Comparison of ENCODE assay signal across 8 cellular contexts in genomic region chr1:47333922-47334764, GRCh38. TPM values are rescaled to one million over a fixed set of nuclear protein-coding genes. Genes with fewer than 3 reads are reported as not detected.
DNase-seq lines count a peak whose midpoint lies in the region; ATAC-seq, FAIRE-seq and TF ChIP-seq lines count a peak whose summit lies in the region.

No MANE protein-coding gene starts in this region.

- TF ChIP-seq CTCF in PC-9 (conservative IDR thresholded peaks at IDR 0.05) (no peak; the same call in 1 of the 2 replicates), nephron (IDR thresholded peaks at IDR 0.05; ENCODE audit: unreplicated experiment in 3 of 3) (peak in 1 of 3 experiments; percentile 14)

- peaks cover 4% of the 10 kb centered on the region; the same call in 1 of the 2 replicates for H3K36me3 ChIP-seq in PC-9 (ENCODE audit: low read depth)

- no peaks in the 10 kb centered on the region for H3K9me3 Mint-ChIP-seq in activated T-helper 1 cell treated with anti-CD3 and anti-CD28 coated beads, Interleukin-12 subunit alpha, Interleukin-12 subunit beta, Interleukin-2, Interleukin-4 antibody, amounts not matched to agents 30 ng/mL and 10 ng/mL and 1 ng/mL, durations not matched to agents 14 hours and 24 hours and 36 hours
- no peaks in the 10 kb centered on the region for H3K9me3 Mint-ChIP-seq in nephron
- H3K9me3 Mint-ChIP-seq in stimulated activated naive CD8-positive, alpha-beta T cell treated with anti-CD3 and anti-CD28 coated beads, Interleukin-15, Interleukin-2, amounts not matched to agents 100 ng/mL and 50 ng/mL, for 24 hours, result no peaks in the 10 kb centered on the region

- BruUV-seq in PC-9 (replicated peaks; lab: Mats Ljungman, UMichigan), result no TSS peak

- H3K9me2 ChIP-seq in PC-9 (ENCODE audit: insufficient read depth), result no peaks in the 10 kb centered on the region

- POLR2A ChIA-PET in PC-9 (lab: Charles Lee; ENCODE audit: unreplicated experiment), result interaction anchor here (0.5 to 2.0 kb wide), 4 partner anchors 10 to 816 kb away, joined by 3 to 38 read pairs (median 4); partner anchors contain the start of gene STIL

- no peaks in the 10 kb centered on the region for H3K9me3 ChIP-seq in PC-9 (ENCODE audit: insufficient read depth, low read depth)

- no peaks in the 10 kb centered on the region for H3K27me3 ChIP-seq in PC-9 (ENCODE audit: insufficient read depth, low read depth)

- FAIRE-seq in HTR-8/SVneo (lab: Jason Lieb, UNC), result no peak

- intact Hi-C loops in PC-9 (cut with micrococcal nuclease; ENCODE audit: unreplicated experiment), result loop anchor here (1.0 to 10.0 kb wide), 2 partner anchors 20 to 719 kb away; partner anchors contain the start of genes MOB3C and STIL
- intact Hi-C loops in activated T-helper 1 cell treated with anti-CD3 and anti-CD28 coated beads, Interleukin-12 subunit alpha, Interleukin-12 subunit beta, Interleukin-2, Interleukin-4 antibody, amounts not matched to agents 30 ng/mL and 10 ng/mL and 1 ng/mL, durations not matched to agents 14 hours and 24 hours and 36 hours (cut with micrococcal nuclease), result loop anchor here (1.0 kb wide), 5 partner anchors 17 to 155 kb away; partner anchors contain the start of gene STIL

- H3K4me1 Mint-ChIP-seq in activated T-helper 1 cell treated with anti-CD3 and anti-CD28 coated beads, Interleukin-12 subunit alpha, Interleukin-12 subunit beta, Interleukin-2, Interleukin-4 antibody, amounts not matched to agents 30 ng/mL and 10 ng/mL and 1 ng/mL, durations not matched to agents 14 hours and 24 hours and 36 hours (ENCODE audit: low read depth), result peaks cover 19% of the 10 kb centered on the region
- peaks cover 13% of the 10 kb centered on the region for H3K4me1 Mint-ChIP-seq in nephron
- H3K4me1 Mint-ChIP-seq in stimulated activated naive CD8-positive, alpha-beta T cell treated with anti-CD3 and anti-CD28 coated beads, Interleukin-15, Interleukin-2, amounts not matched to agents 100 ng/mL and 50 ng/mL, for 24 hours (ENCODE audit: low read depth), result peaks cover 23% of the 10 kb centered on the region

- H3K4me1 ChIP-seq in PC-9 (replicated peaks; ENCODE audit: insufficient read depth), result peaks cover 30% of the 10 kb centered on the region

- peak overlapping the region; percentile 93 for H3K27ac ChIP-seq in PC-9

- no peak overlapping the region for H3K4me3 Mint-ChIP-seq in activated T-helper 1 cell treated with anti-CD3 and anti-CD28 coated beads, Interleukin-12 subunit alpha, Interleukin-12 subunit beta, Interleukin-2, Interleukin-4 antibody, amounts not matched to agents 30 ng/mL and 10 ng/mL and 1 ng/mL, durations not matched to agents 14 hours and 24 hours and 36 hours
- peak overlapping the region in 2 of 3 experiments; percentile 98 to 99 for H3K4me3 Mint-ChIP-seq in nephron
- no peak overlapping the region for H3K4me3 Mint-ChIP-seq in stimulated activated naive CD8-positive, alpha-beta T cell treated with anti-CD3 and anti-CD28 coated beads, Interleukin-15, Interleukin-2, amounts not matched to agents 100 ng/mL and 50 ng/mL, for 24 hours

- no peaks in the 10 kb centered on the region for H3K27me3 Mint-ChIP-seq in activated T-helper 1 cell treated with anti-CD3 and anti-CD28 coated beads, Interleukin-12 subunit alpha, Interleukin-12 subunit beta, Interleukin-2, Interleukin-4 antibody, amounts not matched to agents 30 ng/mL and 10 ng/mL and 1 ng/mL, durations not matched to agents 14 hours and 24 hours and 36 hours (ENCODE audit: insufficient read depth)
- H3K27me3 Mint-ChIP-seq in nephron (ENCODE audit: low read depth), result no peaks in the 10 kb centered on the region
- no peaks in the 10 kb centered on the region for H3K27me3 Mint-ChIP-seq in stimulated activated naive CD8-positive, alpha-beta T cell treated with anti-CD3 and anti-CD28 coated beads, Interleukin-15, Interleukin-2, amounts not matched to agents 100 ng/mL and 50 ng/mL, for 24 hours

- peaks cover 4% of the 10 kb centered on the region; the same call in 1 of the 2 replicates for H4K20me1 ChIP-seq in PC-9 (ENCODE audit: insufficient read depth)

- ATAC-seq in GM21390 (IDR thresholded peaks at IDR 0.05; ENCODE audit: unreplicated experiment), result peak; percentile 85

- peaks cover 36% of the 10 kb centered on the region for H3F3A ChIP-seq in PC-9 (ENCODE audit: insufficient read depth, low read depth)

- H3K36me3 Mint-ChIP-seq in activated T-helper 1 cell treated with anti-CD3 and anti-CD28 coated beads, Interleukin-12 subunit alpha, Interleukin-12 subunit beta, Interleukin-2, Interleukin-4 antibody, amounts not matched to agents 30 ng/mL and 10 ng/mL and 1 ng/mL, durations not matched to agents 14 hours and 24 hours and 36 hours (ENCODE audit: low read depth), result no peaks in the 10 kb centered on the region
- H3K36me3 Mint-ChIP-seq in nephron (ENCODE audit: low read depth), result peaks cover 7% of the 10 kb centered on the region
- no peaks in the 10 kb centered on the region for H3K36me3 Mint-ChIP-seq in stimulated activated naive CD8-positive, alpha-beta T cell treated with anti-CD3 and anti-CD28 coated beads, Interleukin-15, Interleukin-2, amounts not matched to agents 100 ng/mL and 50 ng/mL, for 24 hours (ENCODE audit: low read depth)

- H2AFZ ChIP-seq in PC-9, result peak overlapping the region; percentile 91

- peak overlapping the region; percentile 98 for H3K4me2 ChIP-seq in PC-9

- peak overlapping the region; percentile 97 for H3K27ac Mint-ChIP-seq in activated T-helper 1 cell treated with anti-CD3 and anti-CD28 coated beads, Interleukin-12 subunit alpha, Interleukin-12 subunit beta, Interleukin-2, Interleukin-4 antibody, amounts not matched to agents 30 ng/mL and 10 ng/mL and 1 ng/mL, durations not matched to agents 14 hours and 24 hours and 36 hours
- peak overlapping the region in 2 of 3 experiments; percentile 98 to 99 for H3K27ac Mint-ChIP-seq in nephron
- H3K27ac Mint-ChIP-seq in stimulated activated naive CD8-positive, alpha-beta T cell treated with anti-CD3 and anti-CD28 coated beads, Interleukin-15, Interleukin-2, amounts not matched to agents 100 ng/mL and 50 ng/mL, for 24 hours, result peak overlapping the region; percentile 98

- CTCF ChIA-PET in PC-9 (lab: Charles Lee), result interaction anchor here (0.5 to 1.9 kb wide), 5 partner anchors 20 to 392 kb away, joined by 3 to 10 read pairs (median 4); partner anchors contain the start of genes FOXD2 and STIL

- DNase-seq in DMS79 (lab: John Stamatoyannopoulos, UW), result peak; percentile 48
- peak; percentile 77 for DNase-seq in HTR-8/SVneo (ENCODE audit: insufficient read length, low spot score)
- peak; percentile 62 to 77 for DNase-seq in PC-9
- peak; percentile 73 for DNase-seq in activated T-helper 1 cell treated with anti-CD3 and anti-CD28 coated beads, Interleukin-12 subunit alpha, Interleukin-12 subunit beta, Interleukin-2, Interleukin-4 antibody, amounts not matched to agents 30 ng/mL and 10 ng/mL and 1 ng/mL, durations not matched to agents 14 hours and 24 hours and 36 hours (ENCODE audit: low spot score)
- DNase-seq in fibroblast of peridontal ligament (ENCODE audit: extremely low read depth), result peak; percentile 65

- peak overlapping the region; percentile 96 for H3K4me3 ChIP-seq in PC-9

- peaks cover 46% of the 10 kb centered on the region for H3K79me2 ChIP-seq in PC-9 (ENCODE audit: low read depth)

RNA-seq across cellular contexts. Expression of gene CMPK1, which starts 0.6 kb away (rescaled TPM):
- total RNA-seq in PC-9 (2021), result 119 and 122 TPM in 2 replicates
- total RNA-seq in activated T-helper 1 cell treated with anti-CD3 and anti-CD28 coated beads, Interleukin-12 subunit alpha, Interleukin-12 subunit beta, Interleukin-2, Interleukin-4 antibody, amounts not matched to agents 30 ng/mL and 10 ng/mL and 1 ng/mL, durations not matched to agents 14 hours and 24 hours and 36 hours, result 98.2 and 100.0 TPM in 2 replicates

RNA-seq across cellular contexts. Expression of gene STIL, which starts 20.2 kb away (rescaled TPM):
- 35.8 and 37.0 TPM in 2 replicates for total RNA-seq in PC-9 (2021)
- 25.8 and 26.3 TPM in 2 replicates for total RNA-seq in activated T-helper 1 cell treated with anti-CD3 and anti-CD28 coated beads, Interleukin-12 subunit alpha, Interleukin-12 subunit beta, Interleukin-2, Interleukin-4 antibody, amounts not matched to agents 30 ng/mL and 10 ng/mL and 1 ng/mL, durations not matched to agents 14 hours and 24 hours and 36 hours

Comparison
In these comparisons a context has a peak if more than half of its experiments do, and no peak if none do; other contexts are left out.
1. Peak in every context shown above with its lines: DNase-seq, ATAC-seq, H3K4me3 ChIP-seq and H3K27ac ChIP-seq.
2. H3K4me3 Mint-ChIP-seq: peak in nephron (2 of 3); none in activated T-helper 1 cell treated with anti-CD3 and anti-CD28 coated beads, Interleukin-12 subunit alpha, Interleukin-12 subunit beta, Interleukin-2, Interleukin-4 antibody, amounts not matched to agents 30 ng/mL and 10 ng/mL and 1 ng/mL, durations not matched to agents 14 hours and 24 hours and 36 hours (single experiment) and stimulated activated naive CD8-positive, alpha-beta T cell treated with anti-CD3 and anti-CD28 coated beads, Interleukin-15, Interleukin-2, amounts not matched to agents 100 ng/mL and 50 ng/mL, for 24 hours (single experiment).